ENCODE assay signal across 11 cellular contexts in genomic region chr6:109527989-109528388, GRCh38. TPM values are rescaled to one million over a fixed set of nuclear protein-coding genes. Genes with fewer than 3 reads are reported as not detected.
DNase-seq lines count a peak whose midpoint lies in the region; ATAC-seq, FAIRE-seq and TF ChIP-seq lines count a peak whose summit lies in the region.
"Had no signal": no experiment of that assay in that cellular context is flagged by ENCODE, and none has a peak within 500 bp of the region (broad histone marks: within the 10 kb centered on the region; RNA-seq: fewer than 3 reads in every experiment).

No MANE protein-coding gene starts in this region.

- POLR2A ChIA-PET in RWPE1 (lab: Yijun Ruan, JAX; ENCODE audit: low non-redundant PET) (no interaction called here), GM10248 (lab: Yijun Ruan, JAX) (no interaction called here)

- H3K4me1 Mint-ChIP-seq in activated CD4-positive, alpha-beta T cell treated with anti-CD3 and anti-CD28 coated beads, Interleukin-2, amount 10 ng/mL, durations not matched to agents 24 days and 14 days = peaks cover 4% of the 10 kb centered on the region

- H3K9me3 Mint-ChIP-seq in activated CD4-positive, alpha-beta T cell treated with anti-CD3 and anti-CD28 coated beads, Interleukin-2, amount 10 ng/mL, durations not matched to agents 24 days and 14 days = peaks cover 4% of the 10 kb centered on the region

- H3K4me3 ChIP-seq in fibroblast of the aortic adventitia (ENCODE audit: low read depth, low read length) = no peak overlapping the region

- no peak overlapping the region for H3K4me3 Mint-ChIP-seq in activated CD4-positive, alpha-beta T cell treated with anti-CD3 and anti-CD28 coated beads, Interleukin-2, amount 10 ng/mL, durations not matched to agents 24 days and 14 days
- H3K4me3 Mint-ChIP-seq: activated naive CD8-positive, alpha-beta T cell treated with anti-CD3 and anti-CD28 coated beads, Interleukin-2, amount 10 ng/mL, durations not matched to agents 7 days and 5 days had no signal

- DNase-seq in COLO829 (ENCODE audit: low spot score) = peak; percentile 27
- no peak for DNase-seq in GM12891 (ENCODE audit: insufficient read length, low spot score)
- peak; percentile 31 for DNase-seq in RWPE1 (ENCODE audit: low spot score)
- no peak for DNase-seq in fibroblast of the aortic adventitia (ENCODE audit: low read depth)
- no peak for DNase-seq in GM12892 (ENCODE audit: insufficient read length)
- DNase-seq in GM10248 (ENCODE audit: extremely low spot score) = no peak
- no peak for DNase-seq in activated CD4-positive, alpha-beta T cell treated with anti-CD3 and anti-CD28 coated beads, Interleukin-2, amount 10 ng/mL, durations not matched to agents 24 days and 14 days
- DNase-seq: activated CD4-positive, alpha-beta T cell treated with anti-CD3 and anti-CD28 coated beads for 48 hours; activated naive CD8-positive, alpha-beta T cell treated with anti-CD3 and anti-CD28 coated beads, Interleukin-2, amount 10 ng/mL, durations not matched to agents 7 days and 5 days had no signal

- FAIRE-seq in GM12891 (lab: Jason Lieb, UNC) = peak; percentile 13
- FAIRE-seq in GM12892 (lab: Jason Lieb, UNC) = no peak

- H3K27ac ChIP-seq in RWPE1 = no peak overlapping the region

- H3K27ac Mint-ChIP-seq in activated CD4-positive, alpha-beta T cell treated with anti-CD3 and anti-CD28 coated beads, Interleukin-2, amount 10 ng/mL, durations not matched to agents 24 days and 14 days = no peak overlapping the region
- H3K27ac Mint-ChIP-seq: activated naive CD8-positive, alpha-beta T cell treated with anti-CD3 and anti-CD28 coated beads, Interleukin-2, amount 10 ng/mL, durations not matched to agents 7 days and 5 days had no signal

- CTCF ChIA-PET in RWPE1 (lab: Yijun Ruan, JAX) = interaction anchor here (0.5 to 0.7 kb wide), 2 partner anchors 18 to 169 kb away, joined by 4 to 7 read pairs; no protein-coding TSS in a partner anchor
- CTCF ChIA-PET in GM10248 (lab: Yijun Ruan, JAX) = interaction anchor here (0.9 to 3.4 kb wide), 3 partner anchors 169 to 862 kb away, joined by 3 to 26 read pairs (median 3); no protein-coding TSS in a partner anchor

- H3K27me3 Mint-ChIP-seq in activated CD4-positive, alpha-beta T cell treated with anti-CD3 and anti-CD28 coated beads, Interleukin-2, amount 10 ng/mL, durations not matched to agents 24 days and 14 days = peaks cover 7% of the 10 kb centered on the region
- H3K27me3 Mint-ChIP-seq: activated naive CD8-positive, alpha-beta T cell treated with anti-CD3 and anti-CD28 coated beads, Interleukin-2, amount 10 ng/mL, durations not matched to agents 7 days and 5 days had no signal

- no peak for ATAC-seq in GM21515 (IDR thresholded peaks at IDR 0.05; ENCODE audit: unreplicated experiment)
- ATAC-seq: sciatic nerve had no signal

- intact Hi-C loops in activated CD4-positive, alpha-beta T cell treated with anti-CD3 and anti-CD28 coated beads, Interleukin-2, amount 10 ng/mL, durations not matched to agents 24 days and 14 days (cut with micrococcal nuclease) = loop anchor here (1.0 to 2.0 kb wide), 4 partner anchors 163 to 863 kb away; partner anchors contain the start of genes AK9 and FIG4

- no peaks in the 10 kb centered on the region for H3K36me3 Mint-ChIP-seq in activated CD4-positive, alpha-beta T cell treated with anti-CD3 and anti-CD28 coated beads, Interleukin-2, amount 10 ng/mL, durations not matched to agents 24 days and 14 days (ENCODE audit: low read depth)

- TF ChIP-seq POLR2A in GM12891 (IDR thresholded peaks at IDR 0.05; ENCODE audit: low read depth, low read length) = no peak
- TF ChIP-seq POLR2A in GM12892 (IDR thresholded peaks at IDR 0.05; ENCODE audit: low read depth, low read length) = no peak

- TF ChIP-seq CTCF in RWPE1 (conservative IDR thresholded peaks at IDR 0.05; ENCODE audit: low read depth) (peak; percentile 19), fibroblast of the aortic adventitia (IDR thresholded peaks at IDR 0.05; ENCODE audit: insufficient read depth, low read length) (peak; percentile 44), GM10248 (IDR thresholded peaks at IDR 0.05; ENCODE audit: control extremely low read depth, extremely low read depth, low read depth, missing control alignments) (no peak)

TF ChIP-seq in GM12891, 5 proteins besides CTCF, POLR2A, EP300 and RAD21:
- no peak for TF ChIP-seq POU2F2 (IDR thresholded peaks at IDR 0.05; ENCODE audit: low read depth, low read length)
- no peak for TF ChIP-seq POLR2AphosphoS5 (IDR thresholded peaks at IDR 0.05; ENCODE audit: low read depth, low read length)
- no peak for TF ChIP-seq TAF1 (IDR thresholded peaks at IDR 0.05; ENCODE audit: low read depth, low read length)
- no peak for TF ChIP-seq SPI1 (IDR thresholded peaks at IDR 0.05; ENCODE audit: low read depth, low read length)
- no peak for TF ChIP-seq PAX5 (IDR thresholded peaks at IDR 0.05; ENCODE audit: insufficient read depth, low read length, severe bottlenecking)

RNA-seq across cellular contexts. Expression of gene ZBTB24, which starts 45.0 kb away (rescaled TPM):
- polyA plus RNA-seq in GM12891 (2012; ENCODE audit: low read depth, missing spikeins) = 5.2 TPM
- total RNA-seq in fibroblast of the aortic adventitia (ENCODE audit: low replicate concordance) = 4.3 and 9.8 TPM in 2 replicates
- 6.3 TPM for polyA plus RNA-seq in GM12892 (2012; ENCODE audit: missing spikeins)
- 18.9 and 19.6 TPM in 2 replicates for total RNA-seq in activated CD4-positive, alpha-beta T cell treated with anti-CD3 and anti-CD28 coated beads, Interleukin-2, amount 10 ng/mL, durations not matched to agents 24 days and 14 days

Comparison
In these comparisons a context has a peak if more than half of its experiments do, and no peak if none do; other contexts are left out.
1. DNase-seq: peak in COLO829 (single experiment) and RWPE1 (single experiment); none in GM12891 (single experiment), fibroblast of the aortic adventitia (single experiment), GM12892 (single experiment), GM10248 (single experiment) and activated CD4-positive, alpha-beta T cell treated with anti-CD3 and anti-CD28 coated beads, Interleukin-2, amount 10 ng/mL, durations not matched to agents 24 days and 14 days (single experiment).